In genomic region chrY:8479141-8479540, GRCh38 we compare ENCODE assay signal across 36 cellular contexts.
"Had no signal": no experiment of that assay in that cellular context is flagged by ENCODE, and none has a peak within 500 bp of the region (broad histone marks: within the 10 kb centered on the region; RNA-seq: fewer than 3 reads in every experiment).

No MANE protein-coding gene starts in this region.

- DNase-seq: Kasumi-1, MG63, MM.1S, MV-4-11, NCI-H1048, NCI-H1092, NCI-H1092 treated with DMSO at 0.1 percent for 48 hours, NCI-H1105, NCI-H1105 treated with DMSO at 0.1 percent for 48 hours, NCI-H1417, NCI-H1417 treated with DMSO at 0.1 percent for 48 hours, NCI-H1436, NCI-H1436 treated with DMSO at 0.1 percent for 48 hours, NCI-H146, NCI-H1694, NCI-H1694 treated with DMSO at 0.1 percent for 48 hours, NCI-H187, NCI-H187 treated with DMSO at 0.1 percent for 48 hours, NCI-H1930, NCI-H2029, NCI-H2029 treated with DMSO at 0.1 percent for 48 hours, NCI-H2081, NCI-H2081 treated with DMSO at 0.1 percent for 48 hours, NCI-H2107, NCI-H2171, NCI-H2171 treated with DMSO at 0.1 percent for 48 hours, NCI-H2227 treated with DMSO at 0.1 percent for 48 hours, NCI-H226, NCI-H345, NCI-H446, NCI-H446 treated with DMSO at 0.1 percent for 48 hours, NCI-H510A, NCI-H510A treated with DMSO at 0.1 percent for 48 hours, NCI-H524, NCI-H524 treated with DMSO at 0.1 percent for 48 hours, NCI-H526 had no signal

- H3K36me3 ChIP-seq: MG63 had no signal

- H3K9me3 ChIP-seq: MG63 had no signal

- H3K27me3 ChIP-seq: MG63 had no signal

- H3K4me3 ChIP-seq: MG63 had no signal
